Comparison of ENCODE assay signal across 1 cellular context in the genomic region with DNA sequence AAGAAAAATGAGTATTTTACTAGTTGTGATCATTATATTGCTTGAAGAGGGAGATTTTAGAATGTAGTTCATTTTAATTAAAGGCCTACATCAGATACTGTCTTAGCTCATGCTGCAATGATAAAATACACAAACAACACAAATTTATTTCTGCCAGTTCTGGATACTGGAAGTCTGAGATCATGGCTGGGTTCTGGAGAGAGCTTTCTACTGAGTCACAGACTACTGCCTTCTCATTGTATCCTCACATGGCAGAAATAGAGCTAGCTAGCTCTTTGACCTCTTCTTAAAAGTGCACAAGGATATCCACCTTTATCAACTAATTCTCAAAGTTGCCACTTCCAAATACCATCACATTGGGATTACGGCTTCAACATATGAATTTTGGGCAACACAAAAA.
A peak's percentile ranks its signal among the peaks of the same experiment; 100 is the strongest.
TF ChIP-seq lines count a peak whose summit lies in the region.

No MANE protein-coding gene starts in this region.

TF ChIP-seq in IMR-90, 13 proteins besides CTCF, POLR2A, EP300 and RAD21:
- peak; percentile 5; the same call in 1 of the 2 replicates for TF ChIP-seq NFE2L2 (IDR thresholded peaks at IDR 0.05; ENCODE audit: low read depth, low read length)
- no peak for TF ChIP-seq CHD1 (IDR thresholded peaks at IDR 0.05; ENCODE audit: low read depth, low read length)
